9 cellular contexts compared by ENCODE assay signal in the genomic region with DNA sequence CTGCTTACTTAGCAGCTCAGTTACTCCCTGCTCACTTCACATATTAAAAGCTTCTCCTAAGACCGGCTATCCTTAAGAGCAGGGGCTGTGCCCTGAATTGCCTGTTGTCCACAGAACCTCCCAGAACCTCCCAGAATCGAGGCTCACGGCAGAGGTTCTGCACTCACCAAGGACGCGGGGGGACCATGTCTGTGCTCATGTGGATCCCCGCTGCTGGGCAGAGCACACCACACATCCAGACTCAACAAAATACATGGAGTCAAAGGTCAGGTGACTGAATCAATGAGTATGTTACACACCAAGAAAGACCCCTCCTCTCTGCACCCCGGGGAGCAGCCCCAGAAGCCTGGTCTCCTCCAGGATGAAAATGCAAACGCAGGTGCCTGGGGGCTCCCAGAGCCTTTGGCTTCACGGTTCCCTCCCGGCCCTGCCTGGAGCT.
DNase-seq lines count a peak whose midpoint lies in the region; ATAC-seq lines count a peak whose summit lies in the region.
"Had no signal": no experiment of that assay in that cellular context is flagged by ENCODE, and none has a peak within 500 bp of the region (broad histone marks: within the 10 kb centered on the region; RNA-seq: fewer than 3 reads in every experiment).

No MANE protein-coding gene starts in this region.

- ATAC-seq in activated naive CD4-positive, alpha-beta T cell treated with anti-CD3 and anti-CD28 coated beads, Interleukin-2, amount 50 U/mL, for 72 hours: peak; percentile 8 to 31
- ATAC-seq in T-cell (replicated peaks in 1 of 4): peak; percentile 10 to 35 (median 16)
- ATAC-seq in GM19328 (IDR thresholded peaks at IDR 0.05; ENCODE audit: unreplicated experiment): no peak

- no peak for DNase-seq in activated naive CD4-positive, alpha-beta T cell treated with anti-CD3 and anti-CD28 coated beads, Interleukin-2, amount 50 U/mL, for 72 hours (ENCODE audit: low spot score in 2 of 2)
- DNase-seq in activated naive CD4-positive, alpha-beta T cell (lab: John Stamatoyannopoulos, UW): no peak
- DNase-seq in T-cell (no peak), iPS-NIHi11 (ENCODE audit: low spot score) (peak; percentile 14), NCI-H2171 (lab: John Stamatoyannopoulos, UW) (no peak), NCI-H1092 treated with DMSO at 0.1 percent for 48 hours (lab: John Stamatoyannopoulos, UW) (no peak)

- POLR2A ChIA-PET in T-cell (lab: Charles Lee): no interaction called here

- H3K4me1 Mint-ChIP-seq in T-cell: peaks cover 8 to 11% (median 8%) of the 10 kb centered on the region in 3 donors

- peak overlapping the region; percentile 52 for H3K27ac ChIP-seq in temporal lobe (ENCODE audit: low read depth, low read length)
- H3K27ac ChIP-seq: SK-N-MC had no signal

- CTCF ChIA-PET in T-cell (lab: Charles Lee): interaction anchor here (0.5 to 3.4 kb wide), 16 partner anchors 9 to 181 kb away, joined by 3 to 19 read pairs (median 4); no protein-coding TSS in a partner anchor

- no peak overlapping the region for H3K4me3 Mint-ChIP-seq in T-cell

- H3K36me3 Mint-ChIP-seq in activated naive CD4-positive, alpha-beta T cell treated with anti-CD3 and anti-CD28 coated beads, Interleukin-2, amount 50 U/mL, for 72 hours: no peaks in the 10 kb centered on the region
- peaks cover 6% of the 10 kb centered on the region for H3K36me3 Mint-ChIP-seq in T-cell

- H3K27ac Mint-ChIP-seq in activated naive CD4-positive, alpha-beta T cell treated with anti-CD3 and anti-CD28 coated beads, Interleukin-2, amount 50 U/mL, for 72 hours: no peak overlapping the region
- no peak overlapping the region for H3K27ac Mint-ChIP-seq in T-cell

- H3K9me3 Mint-ChIP-seq in activated naive CD4-positive, alpha-beta T cell treated with anti-CD3 and anti-CD28 coated beads, Interleukin-2, amount 50 U/mL, for 72 hours: no peaks in the 10 kb centered on the region
- H3K9me3 Mint-ChIP-seq in T-cell: no peaks in the 10 kb centered on the region

- H3K27me3 Mint-ChIP-seq in T-cell: no peaks in the 10 kb centered on the region
